Comparison of ENCODE assay signal across 1 cellular context in genomic region chr16:10944249-10945064, GRCh38.
TF ChIP-seq lines count a peak whose summit lies in the region.

TSS of gene CLEC16A (plus strand) at chr16:10944564. CDS start at chr16:10944718, 154 bp downstream.

TF ChIP-seq in K562, 482 proteins besides CTCF, POLR2A, EP300 and RAD21 (continued from another document):
- TF ChIP-seq E2F8 (IDR thresholded peaks at IDR 0.05; ENCODE audit: low read depth, partially characterized antibody): no peak
- TF ChIP-seq ZBTB11 (CRISPR knock-in tag; IDR thresholded peaks at IDR 0.05): peak in 1 of 3 experiments; percentile 77; a peak in 2 of 6 replicates
- TF ChIP-seq SMARCC2 (IDR thresholded peaks at IDR 0.05; ENCODE audit: low read depth): no peak
- no peak for TF ChIP-seq HMG20A (CRISPR knock-in tag; conservative IDR thresholded peaks at IDR 0.05)
- TF ChIP-seq ZNF445 (CRISPR knock-in tag; IDR thresholded peaks at IDR 0.05; ENCODE audit: low read depth): no peak
- peak; percentile 38; the same call in 1 of the 2 replicates for TF ChIP-seq ZNF12 (CRISPR knock-in tag; IDR thresholded peaks at IDR 0.05)
- TF ChIP-seq ZNF274 (IDR thresholded peaks at IDR 0.05; ENCODE audit: borderline replicate concordance, low read depth, low read length): no peak
- no peak for TF ChIP-seq COPS2 (conservative IDR thresholded peaks at IDR 0.05)
- peak; percentile 78 for TF ChIP-seq CREB1 (IDR thresholded peaks at IDR 0.05)
- peak; percentile 89 for TF ChIP-seq CREB1 (CRISPR knock-in tag; IDR thresholded peaks at IDR 0.05)
- TF ChIP-seq BCOR (IDR thresholded peaks at IDR 0.05): peak; percentile 36; the same call in 1 of the 2 replicates
- TF ChIP-seq HDAC2 (IDR thresholded peaks at IDR 0.05): 0 out of 2 replicates have a peak, but pooled peaks have one; percentile 20
- TF ChIP-seq ZBED1 (IDR thresholded peaks at IDR 0.05): peak; percentile 47; the same call in 1 of the 2 replicates
- peak; percentile 47; the same call in 1 of the 2 replicates for TF ChIP-seq ZNF175 (CRISPR knock-in tag; IDR thresholded peaks at IDR 0.05; ENCODE audit: low read depth)
